ENCODE assay signal across 8 cellular contexts in genomic region chr4:49154308-49154707, GRCh38.
DNase-seq lines count a peak whose midpoint lies in the region; ATAC-seq lines count a peak whose summit lies in the region.
"Not testable (repeated sequence)": the region's sequence is repeated elsewhere in the genome, so short reads cannot be mapped to it uniquely, and the experiment has no call there.

No MANE protein-coding gene starts in this region.

- not testable (repeated sequence) for H3K27me3 Mint-ChIP-seq in activated naive CD8-positive, alpha-beta T cell treated with anti-CD3 and anti-CD28 coated beads, Interleukin-2, amount 10 ng/mL, durations not matched to agents 7 days and 5 days

- not testable (repeated sequence) for H3K27ac Mint-ChIP-seq in activated naive CD8-positive, alpha-beta T cell treated with anti-CD3 and anti-CD28 coated beads, Interleukin-2, amount 10 ng/mL, durations not matched to agents 7 days and 5 days

- ATAC-seq in GM18519 (IDR thresholded peaks at IDR 0.05; ENCODE audit: low FRiP score, unreplicated experiment) = peak; percentile 50
- peak; percentile 69 for ATAC-seq in GM19467 (IDR thresholded peaks at IDR 0.05; ENCODE audit: unreplicated experiment)
- peak; percentile 69 for ATAC-seq in HG02610 (IDR thresholded peaks at IDR 0.05; ENCODE audit: unreplicated experiment)
- ATAC-seq in HG03095 (IDR thresholded peaks at IDR 0.05; ENCODE audit: unreplicated experiment) = peak; percentile 66
- peak; percentile 60 for ATAC-seq in HG03571 (IDR thresholded peaks at IDR 0.05; ENCODE audit: unreplicated experiment)
- peak; percentile 51 for ATAC-seq in activated naive CD8-positive, alpha-beta T cell treated with anti-CD3 and anti-CD28 coated beads, Interleukin-2, amount 10 ng/mL, durations not matched to agents 7 days and 5 days (ENCODE audit: low read depth)
- ATAC-seq in left colon = peak; percentile 67
- peak; percentile 50 for ATAC-seq in stimulated activated naive CD8-positive, alpha-beta T cell treated with anti-CD3 and anti-CD28 coated beads, Interleukin-15, Interleukin-2, amounts not matched to agents 100 U/mL and 50 U/mL, for 24 hours

- POLR2A ChIA-PET in activated naive CD8-positive, alpha-beta T cell treated with anti-CD3 and anti-CD28 coated beads, Interleukin-2, amount 10 ng/mL, durations not matched to agents 7 days and 5 days (lab: Charles Lee) = not testable (repeated sequence)

- not testable (repeated sequence) for DNase-seq in activated naive CD8-positive, alpha-beta T cell treated with anti-CD3 and anti-CD28 coated beads, Interleukin-2, amount 10 ng/mL, durations not matched to agents 7 days and 5 days; left colon; stimulated activated naive CD8-positive, alpha-beta T cell treated with anti-CD3 and anti-CD28 coated beads, Interleukin-15, Interleukin-2, amounts not matched to agents 100 U/mL and 50 U/mL, for 24 hours

- H3K36me3 Mint-ChIP-seq in activated naive CD8-positive, alpha-beta T cell treated with anti-CD3 and anti-CD28 coated beads, Interleukin-2, amount 10 ng/mL, durations not matched to agents 7 days and 5 days = peaks cover 42% of the 10 kb centered on the region

- peaks cover 57% of the 10 kb centered on the region for H3K9me3 Mint-ChIP-seq in activated naive CD8-positive, alpha-beta T cell treated with anti-CD3 and anti-CD28 coated beads, Interleukin-2, amount 10 ng/mL, durations not matched to agents 7 days and 5 days

- not testable (repeated sequence) for H3K4me1 Mint-ChIP-seq in activated naive CD8-positive, alpha-beta T cell treated with anti-CD3 and anti-CD28 coated beads, Interleukin-2, amount 10 ng/mL, durations not matched to agents 7 days and 5 days

- intact Hi-C loops in left colon (cut with DNase I, micrococcal nuclease) = not testable (repeated sequence)

- not testable (repeated sequence) for H3K4me3 Mint-ChIP-seq in activated naive CD8-positive, alpha-beta T cell treated with anti-CD3 and anti-CD28 coated beads, Interleukin-2, amount 10 ng/mL, durations not matched to agents 7 days and 5 days
